Comparison of ENCODE assay signal across 1 cellular context in the genomic region with DNA sequence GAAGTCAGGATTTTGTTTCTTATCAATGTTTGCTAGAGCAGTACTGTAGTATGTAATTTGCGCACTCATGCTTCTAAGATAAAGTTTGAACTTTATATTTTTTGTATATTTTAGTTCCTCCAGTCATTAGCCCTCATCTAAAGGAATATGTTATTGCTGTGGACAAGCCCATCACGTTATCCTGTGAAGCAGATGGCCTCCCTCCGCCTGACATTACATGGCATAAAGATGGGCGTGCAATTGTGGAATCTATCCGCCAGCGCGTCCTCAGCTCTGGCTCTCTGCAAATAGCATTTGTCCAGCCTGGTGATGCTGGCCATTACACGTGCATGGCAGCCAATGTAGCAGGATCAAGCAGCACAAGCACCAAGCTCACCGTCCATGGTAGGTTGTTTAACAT.
TF ChIP-seq lines count a peak whose summit lies in the region.

No MANE protein-coding gene starts in this region.

TF ChIP-seq in H1, 55 proteins besides CTCF, POLR2A, EP300 and RAD21:
- TF ChIP-seq BRCA1 (IDR thresholded peaks at IDR 0.05; ENCODE audit: low read depth, low read length) (no peak), GABPA (IDR thresholded peaks at IDR 0.05; ENCODE audit: borderline replicate concordance, insufficient read depth, low read length) (no peak), CBX5 (IDR thresholded peaks at IDR 0.05; ENCODE audit: low read depth, low read length) (no peak), TAF7 (optimal IDR thresholded peaks at IDR 0.05; ENCODE audit: borderline replicate concordance, low read depth, low read length) (no peak), KDM5A (IDR thresholded peaks at IDR 0.05; ENCODE audit: low read length) (no peak), JUN (IDR thresholded peaks at IDR 0.05; ENCODE audit: low read depth, low read length) (no peak), POU5F1 (IDR thresholded peaks at IDR 0.05; ENCODE audit: low read depth, low read length) (no peak), YY1 (IDR thresholded peaks at IDR 0.05; ENCODE audit: low read depth, low read length) (no peak), HDAC6 (IDR thresholded peaks at IDR 0.05; ENCODE audit: low read depth, low read length) (no peak), KDM1A (IDR thresholded peaks at IDR 0.05; ENCODE audit: borderline replicate concordance, low read length) (no peak)
- TF ChIP-seq, protein P1, sequence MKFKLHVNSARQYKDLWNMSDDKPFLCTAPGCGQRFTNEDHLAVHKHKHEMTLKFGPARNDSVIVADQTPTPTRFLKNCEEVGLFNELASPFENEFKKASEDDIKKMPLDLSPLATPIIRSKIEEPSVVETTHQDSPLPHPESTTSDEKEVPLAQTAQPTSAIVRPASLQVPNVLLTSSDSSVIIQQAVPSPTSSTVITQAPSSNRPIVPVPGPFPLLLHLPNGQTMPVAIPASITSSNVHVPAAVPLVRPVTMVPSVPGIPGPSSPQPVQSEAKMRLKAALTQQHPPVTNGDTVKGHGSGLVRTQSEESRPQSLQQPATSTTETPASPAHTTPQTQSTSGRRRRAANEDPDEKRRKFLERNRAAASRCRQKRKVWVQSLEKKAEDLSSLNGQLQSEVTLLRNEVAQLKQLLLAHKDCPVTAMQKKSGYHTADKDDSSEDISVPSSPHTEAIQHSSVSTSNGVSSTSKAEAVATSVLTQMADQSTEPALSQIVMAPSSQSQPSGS (IDR thresholded peaks at IDR 0.05; ENCODE audit: low read length): no peak
